1 cellular context compared by ENCODE assay signal in the genomic region with DNA sequence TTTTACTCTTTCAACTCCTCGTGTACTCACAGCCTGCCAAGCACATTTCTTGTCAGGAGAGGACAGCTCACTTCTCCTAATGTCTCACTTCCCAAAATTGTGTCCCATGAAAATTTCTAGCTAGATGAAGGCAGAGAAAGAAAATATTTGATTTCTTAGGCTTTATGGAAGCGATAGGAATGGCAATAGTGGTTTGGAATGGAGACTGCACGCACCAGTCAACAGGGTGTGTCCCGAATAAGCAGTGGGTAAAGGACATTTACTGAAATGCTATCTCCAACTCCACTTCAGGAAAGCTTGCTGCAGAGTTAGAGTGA.
A peak's percentile ranks its signal among the peaks of the same experiment; 100 is the strongest.
TF ChIP-seq lines count a peak whose summit lies in the region.

No MANE protein-coding gene starts in this region.

TF ChIP-seq in K562, 482 proteins besides CTCF, POLR2A, EP300 and RAD21:
- TF ChIP-seq, protein P1, sequence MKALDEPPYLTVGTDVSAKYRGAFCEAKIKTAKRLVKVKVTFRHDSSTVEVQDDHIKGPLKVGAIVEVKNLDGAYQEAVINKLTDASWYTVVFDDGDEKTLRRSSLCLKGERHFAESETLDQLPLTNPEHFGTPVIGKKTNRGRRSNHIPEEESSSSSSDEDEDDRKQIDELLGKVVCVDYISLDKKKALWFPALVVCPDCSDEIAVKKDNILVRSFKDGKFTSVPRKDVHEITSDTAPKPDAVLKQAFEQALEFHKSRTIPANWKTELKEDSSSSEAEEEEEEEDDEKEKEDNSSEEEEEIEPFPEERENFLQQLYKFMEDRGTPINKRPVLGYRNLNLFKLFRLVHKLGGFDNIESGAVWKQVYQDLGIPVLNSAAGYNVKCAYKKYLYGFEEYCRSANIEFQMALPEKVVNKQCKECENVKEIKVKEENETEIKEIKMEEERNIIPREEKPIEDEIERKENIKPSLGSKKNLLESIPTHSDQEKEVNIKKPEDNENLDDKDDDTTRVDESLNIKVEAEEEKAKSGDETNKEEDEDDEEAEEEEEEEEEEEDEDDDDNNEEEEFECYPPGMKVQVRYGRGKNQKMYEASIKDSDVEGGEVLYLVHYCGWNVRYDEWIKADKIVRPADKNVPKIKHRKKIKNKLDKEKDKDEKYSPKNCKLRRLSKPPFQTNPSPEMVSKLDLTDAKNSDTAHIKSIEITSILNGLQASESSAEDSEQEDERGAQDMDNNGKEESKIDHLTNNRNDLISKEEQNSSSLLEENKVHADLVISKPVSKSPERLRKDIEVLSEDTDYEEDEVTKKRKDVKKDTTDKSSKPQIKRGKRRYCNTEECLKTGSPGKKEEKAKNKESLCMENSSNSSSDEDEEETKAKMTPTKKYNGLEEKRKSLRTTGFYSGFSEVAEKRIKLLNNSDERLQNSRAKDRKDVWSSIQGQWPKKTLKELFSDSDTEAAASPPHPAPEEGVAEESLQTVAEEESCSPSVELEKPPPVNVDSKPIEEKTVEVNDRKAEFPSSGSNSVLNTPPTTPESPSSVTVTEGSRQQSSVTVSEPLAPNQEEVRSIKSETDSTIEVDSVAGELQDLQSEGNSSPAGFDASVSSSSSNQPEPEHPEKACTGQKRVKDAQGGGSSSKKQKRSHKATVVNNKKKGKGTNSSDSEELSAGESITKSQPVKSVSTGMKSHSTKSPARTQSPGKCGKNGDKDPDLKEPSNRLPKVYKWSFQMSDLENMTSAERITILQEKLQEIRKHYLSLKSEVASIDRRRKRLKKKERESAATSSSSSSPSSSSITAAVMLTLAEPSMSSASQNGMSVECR (CRISPR knock-in tag; IDR thresholded peaks at IDR 0.05) = 0 out of 2 replicates have a peak, but pooled peaks have one; percentile 15
- TF ChIP-seq KLF1 (tag; IDR thresholded peaks at IDR 0.05) = peak; percentile 45; the same call in 1 of the 2 replicates
- no peak for TF ChIP-seq PRMT5 (CRISPR knock-in tag; IDR thresholded peaks at IDR 0.05)
- 0 out of 2 replicates have a peak, but pooled peaks have one; percentile 48 for TF ChIP-seq BACH1 (tag; IDR thresholded peaks at IDR 0.05)
- no peak for TF ChIP-seq BRD9 (IDR thresholded peaks at IDR 0.05; ENCODE audit: low read depth, partially characterized antibody)
- TF ChIP-seq, protein P2, sequence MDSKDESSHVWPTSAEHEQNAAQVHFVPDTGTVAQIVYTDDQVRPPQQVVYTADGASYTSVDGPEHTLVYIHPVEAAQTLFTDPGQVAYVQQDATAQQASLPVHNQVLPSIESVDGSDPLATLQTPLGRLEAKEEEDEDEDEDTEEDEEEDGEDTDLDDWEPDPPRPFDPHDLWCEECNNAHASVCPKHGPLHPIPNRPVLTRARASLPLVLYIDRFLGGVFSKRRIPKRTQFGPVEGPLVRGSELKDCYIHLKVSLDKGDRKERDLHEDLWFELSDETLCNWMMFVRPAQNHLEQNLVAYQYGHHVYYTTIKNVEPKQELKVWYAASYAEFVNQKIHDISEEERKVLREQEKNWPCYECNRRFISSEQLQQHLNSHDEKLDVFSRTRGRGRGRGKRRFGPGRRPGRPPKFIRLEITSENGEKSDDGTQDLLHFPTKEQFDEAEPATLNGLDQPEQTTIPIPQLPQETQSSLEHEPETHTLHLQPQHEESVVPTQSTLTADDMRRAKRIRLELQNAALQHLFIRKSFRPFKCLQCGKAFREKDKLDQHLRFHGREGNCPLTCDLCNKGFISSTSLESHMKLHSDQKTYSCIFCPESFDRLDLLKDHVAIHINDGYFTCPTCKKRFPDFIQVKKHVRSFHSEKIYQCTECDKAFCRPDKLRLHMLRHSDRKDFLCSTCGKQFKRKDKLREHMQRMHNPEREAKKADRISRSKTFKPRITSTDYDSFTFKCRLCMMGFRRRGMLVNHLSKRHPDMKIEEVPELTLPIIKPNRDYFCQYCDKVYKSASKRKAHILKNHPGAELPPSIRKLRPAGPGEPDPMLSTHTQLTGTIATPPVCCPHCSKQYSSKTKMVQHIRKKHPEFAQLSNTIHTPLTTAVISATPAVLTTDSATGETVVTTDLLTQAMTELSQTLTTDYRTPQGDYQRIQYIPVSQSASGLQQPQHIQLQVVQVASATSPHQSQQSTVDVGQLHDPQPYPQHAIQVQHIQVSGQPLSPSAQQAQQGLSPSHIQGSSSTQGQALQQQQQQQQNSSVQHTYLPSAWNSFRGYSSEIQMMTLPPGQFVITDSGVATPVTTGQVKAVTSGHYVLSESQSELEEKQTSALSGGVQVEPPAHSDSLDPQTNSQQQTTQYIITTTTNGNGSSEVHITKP (IDR thresholded peaks at IDR 0.05; ENCODE audit: partially characterized antibody) = no peak
- peak; percentile 63; the same call in 1 of the 2 replicates for TF ChIP-seq GTF2E2 (tag; IDR thresholded peaks at IDR 0.05)
- TF ChIP-seq EHMT2 (IDR thresholded peaks at IDR 0.05) = peak; percentile 30; the same call in 1 of the 2 replicates
- no peak for TF ChIP-seq ZNF778 (CRISPR knock-in tag; IDR thresholded peaks at IDR 0.05)
- 0 out of 2 replicates have a peak, but pooled peaks have one; percentile 10 for TF ChIP-seq MYC (IDR thresholded peaks at IDR 0.05; ENCODE audit: low read depth, low read length)
- no peak for TF ChIP-seq MYC (CRISPR knock-in tag; IDR thresholded peaks at IDR 0.05; ENCODE audit: borderline replicate concordance, low read depth)
TF ChIP-seq in K562: peak in this region for 6.
